In the genomic region with DNA sequence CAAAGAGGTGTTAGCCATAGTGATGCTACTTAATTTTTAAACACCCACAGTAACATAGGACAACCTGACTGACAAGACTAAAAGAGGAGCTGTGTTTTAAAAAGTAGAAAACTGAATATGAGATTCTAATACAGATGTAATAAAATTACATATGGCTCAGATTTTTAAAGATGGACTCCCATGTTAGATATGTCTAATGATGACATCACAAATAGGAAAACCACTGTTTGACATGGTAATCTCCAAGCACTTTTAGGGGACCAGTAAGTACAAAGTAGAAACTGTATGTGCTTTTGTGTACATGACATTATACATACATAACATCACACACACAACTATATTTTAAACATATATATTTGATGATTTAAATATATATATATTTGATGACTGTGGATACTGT, we compare ENCODE assay signal across 18 cellular contexts.
"Had no signal": no experiment of that assay in that cellular context is flagged by ENCODE, and none has a peak within 500 bp of the region (broad histone marks: within the 10 kb centered on the region; RNA-seq: fewer than 3 reads in every experiment).

No MANE protein-coding gene starts in this region.

- FAIRE-seq: K562, RCC 7860 had no signal

- H3K36me3 Mint-ChIP-seq: IgD-negative memory B cell had no signal

- H3K4me2 ChIP-seq: KMS-11 had no signal

- H3K4me3 Mint-ChIP-seq: IgD-negative memory B cell had no signal

- H3K4me3 ChIP-seq: K562, SJSA1, SK-N-MC had no signal

- H3K9me3 Mint-ChIP-seq: IgD-negative memory B cell had no signal

- H3K27ac ChIP-seq: KMS-11, SJSA1, SK-N-MC had no signal

- H3K9me3 ChIP-seq: SJSA1 had no signal

- DNase-seq: Kasumi-1, MM.1S, NCI-H1436, NCI-H187, NCI-H2081 treated with DMSO at 0.1 percent for 48 hours, NCI-H2171, NCI-H226, NCI-H446, NCI-H524 treated with DMSO at 0.1 percent for 48 hours, Right ventricle myocardium superior, RPMI8226, SIG-M5 had no signal

- H3K27me3 ChIP-seq: SJSA1 had no signal

- H3K27me3 Mint-ChIP-seq: IgD-negative memory B cell had no signal

- H3K36me3 ChIP-seq: SJSA1 had no signal
